Comparison of ENCODE assay signal across 35 cellular contexts in genomic region chr14:69845050-69845581, GRCh38. TPM values are rescaled to one million over a fixed set of nuclear protein-coding genes. Genes with fewer than 3 reads are reported as not detected.
"Had no signal": no experiment of that assay in that cellular context is flagged by ENCODE, and none has a peak within 500 bp of the region (broad histone marks: within the 10 kb centered on the region; RNA-seq: fewer than 3 reads in every experiment).

No MANE protein-coding gene starts in this region.

- H3K36me3 Mint-ChIP-seq: activated naive CD4-positive, alpha-beta T cell treated with anti-CD3 and anti-CD28 coated beads, Interleukin-2, amount 50 U/mL, for 24 hours; activated naive CD8-positive, alpha-beta T cell treated with anti-CD3 and anti-CD28 coated beads for 36 hours had no signal

- H3K4me3 Mint-ChIP-seq: activated B cell treated with CpG ODN at 0.5 μM for 24 hours; activated naive CD4-positive, alpha-beta T cell treated with anti-CD3 and anti-CD28 coated beads for 36 hours; activated naive CD4-positive, alpha-beta T cell treated with anti-CD3 and anti-CD28 coated beads, Interleukin-2, amount 50 U/mL, for 24 hours; activated naive CD8-positive, alpha-beta T cell treated with anti-CD3 and anti-CD28 coated beads for 36 hours; activated naive CD8-positive, alpha-beta T cell treated with anti-CD3 and anti-CD28 coated beads, Interleukin-2, amount 50 U/mL, for 24 hours; activated T-cell treated with anti-CD3 and anti-CD28 coated beads, Interleukin-2, amount 50 U/mL, for 24 hours; activated T-cell treated with anti-CD3 and anti-CD28 coated beads, Interleukin-2, amount 50 U/mL, for 72 hours had no signal

- H3K27ac Mint-ChIP-seq: activated B cell treated with CpG ODN at 0.5 μM for 24 hours; activated naive CD4-positive, alpha-beta T cell treated with anti-CD3 and anti-CD28 coated beads for 36 hours; activated naive CD4-positive, alpha-beta T cell treated with anti-CD3 and anti-CD28 coated beads, Interleukin-2, amount 50 U/mL, for 24 hours; activated naive CD8-positive, alpha-beta T cell treated with anti-CD3 and anti-CD28 coated beads for 36 hours; activated naive CD8-positive, alpha-beta T cell treated with anti-CD3 and anti-CD28 coated beads, Interleukin-2, amount 50 U/mL, for 24 hours; activated T-cell treated with anti-CD3 and anti-CD28 coated beads, Interleukin-2, amount 50 U/mL, for 24 hours; activated T-cell treated with anti-CD3 and anti-CD28 coated beads, Interleukin-2, amount 50 U/mL, for 72 hours had no signal

- H3K27me3 Mint-ChIP-seq: activated naive CD8-positive, alpha-beta T cell treated with anti-CD3 and anti-CD28 coated beads, Interleukin-2, amount 50 U/mL, for 24 hours had no signal

- DNase-seq: activated B cell treated with CpG ODN at 0.5 μM for 24 hours; activated CD4-positive, alpha-beta T cell treated with anti-CD3 and anti-CD28 coated beads for 48 hours; activated CD4-positive, alpha-beta T cell treated with anti-CD3 and anti-CD28 coated beads, Interleukin-2, amount 50 U/mL, for 1 hour; activated CD4-positive, alpha-beta T cell treated with anti-CD3 and anti-CD28 coated beads, Interleukin-2, amount 50 U/mL, for 48 hours; activated CD8-positive, alpha-beta memory T cell treated with anti-CD3 and anti-CD28 coated beads, Interleukin-2, amount 50 U/mL, for 48 hours; activated gamma-delta T cell; activated naive CD4-positive, alpha-beta T cell treated with anti-CD3 and anti-CD28 coated beads for 36 hours; activated naive CD8-positive, alpha-beta T cell treated with anti-CD3 and anti-CD28 coated beads for 36 hours; activated naive CD8-positive, alpha-beta T cell treated with anti-CD3 and anti-CD28 coated beads, Interleukin-2, amount 50 U/mL, for 24 hours; activated T-cell treated with anti-CD3 and anti-CD28 coated beads for 4 hours; activated T-cell treated with anti-CD3 and anti-CD28 coated beads, Interleukin-2, amount 50 U/mL, for 24 hours; activated T-cell treated with anti-CD3 and anti-CD28 coated beads, Interleukin-2, amount 50 U/mL, for 72 hours; amygdala; aorta; body of pancreas; central memory CD4-positive, alpha-beta T cell; cerebellar nuclear complex; colonic mucosa; effector CD8-positive, alpha-beta T cell; esophagus squamous epithelium; foreskin melanocyte; heart right ventricle; T-helper 2 cell; WERI-Rb-1 had no signal

- H3K4me1 Mint-ChIP-seq: activated B cell treated with CpG ODN at 0.5 μM for 24 hours; activated naive CD4-positive, alpha-beta T cell treated with anti-CD3 and anti-CD28 coated beads, Interleukin-2, amount 50 U/mL, for 24 hours; activated naive CD8-positive, alpha-beta T cell treated with anti-CD3 and anti-CD28 coated beads for 36 hours; activated naive CD8-positive, alpha-beta T cell treated with anti-CD3 and anti-CD28 coated beads, Interleukin-2, amount 50 U/mL, for 24 hours had no signal

- H3K9me3 Mint-ChIP-seq: activated B cell treated with CpG ODN at 0.5 μM for 24 hours; activated naive CD4-positive, alpha-beta T cell treated with anti-CD3 and anti-CD28 coated beads for 36 hours; activated naive CD4-positive, alpha-beta T cell treated with anti-CD3 and anti-CD28 coated beads, Interleukin-2, amount 50 U/mL, for 24 hours; activated naive CD8-positive, alpha-beta T cell treated with anti-CD3 and anti-CD28 coated beads for 36 hours; activated naive CD8-positive, alpha-beta T cell treated with anti-CD3 and anti-CD28 coated beads, Interleukin-2, amount 50 U/mL, for 24 hours; activated T-cell treated with anti-CD3 and anti-CD28 coated beads, Interleukin-2, amount 50 U/mL, for 24 hours; activated T-cell treated with anti-CD3 and anti-CD28 coated beads, Interleukin-2, amount 50 U/mL, for 72 hours had no signal

- H3K4me3 ChIP-seq: adrenal gland, body of pancreas, breast epithelium, cardiac muscle cell, colonic mucosa, esophagus squamous epithelium, gastroesophageal sphincter, heart right ventricle had no signal

RNA-seq across cellular contexts. Expression of gene SMOC1, which starts 34.1 kb away (rescaled TPM):
- total RNA-seq: activated B cell treated with CpG ODN at 0.5 μM for 24 hours; activated naive CD4-positive, alpha-beta T cell treated with anti-CD3 and anti-CD28 coated beads for 36 hours; activated naive CD8-positive, alpha-beta T cell treated with anti-CD3 and anti-CD28 coated beads for 36 hours; activated T-cell treated with anti-CD3 and anti-CD28 coated beads, Interleukin-2, amount 50 U/mL, for 72 hours; fibroblast of lung; fibroblast of villous mesenchyme; T-helper 1 cell treated with Interleukin-12 subunit alpha and Interleukin-12 subunit beta and Interleukin-4 antibody, amounts not matched to agents 30 ng/mL and 1 ng/mL, for 36 hours had no signal

RNA-seq across cellular contexts. Expression of gene SLC10A1, which starts 48.1 kb away (rescaled TPM):
- total RNA-seq: activated B cell treated with CpG ODN at 0.5 μM for 24 hours; activated naive CD4-positive, alpha-beta T cell treated with anti-CD3 and anti-CD28 coated beads for 36 hours; activated naive CD8-positive, alpha-beta T cell treated with anti-CD3 and anti-CD28 coated beads for 36 hours; activated T-cell treated with anti-CD3 and anti-CD28 coated beads, Interleukin-2, amount 50 U/mL, for 72 hours; adrenal gland; aorta; body of pancreas; breast epithelium; cardiac muscle cell; colonic mucosa; dermis microvascular lymphatic vessel endothelial cell; endothelial cell of umbilical vein; esophagus squamous epithelium; fibroblast of lung; fibroblast of villous mesenchyme; gastroesophageal sphincter; glomerular endothelial cell; heart right ventricle; T-helper 1 cell treated with Interleukin-12 subunit alpha and Interleukin-12 subunit beta and Interleukin-4 antibody, amounts not matched to agents 30 ng/mL and 1 ng/mL, for 36 hours had no signal
